9 cellular contexts compared by ENCODE assay signal in genomic region chr9:133742849-133743444, GRCh38. TPM values are rescaled to one million over a fixed set of nuclear protein-coding genes. Genes with fewer than 3 reads are reported as not detected.
DNase-seq lines count a peak whose midpoint lies in the region; ATAC-seq and TF ChIP-seq lines count a peak whose summit lies in the region.
"Had no signal": no experiment of that assay in that cellular context is flagged by ENCODE, and none has a peak within 500 bp of the region (broad histone marks: within the 10 kb centered on the region; RNA-seq: fewer than 3 reads in every experiment).

No MANE protein-coding gene starts in this region.

- H3K4me1 ChIP-seq in thyroid gland, result peaks cover 3 to 20% of the 10 kb centered on the region in 2 donors

- 20 to 29% methylated on average over 2 to 7 of the region's 8 CpGs for WGBS in thyroid gland, 2 donors

- TF ChIP-seq CTCF in omental fat pad (IDR thresholded peaks at IDR 0.05) (peak in 2 of 3 donors; percentile 69 to 92), thyroid gland (IDR thresholded peaks at IDR 0.05) (peak; percentile 90 to 99 (median 96))

- DNase-seq in SIG-M5 treated with dmso at 0.1 percent for 504 hours (lab: John Stamatoyannopoulos, UW; ENCODE audit: unreplicated experiment) (peak; percentile 68), SIG-M5 (lab: John Stamatoyannopoulos, UW) (no peak), MG63 (peak; percentile 58), SHP77 treated with DMSO at 0.1 percent for 48 hours (lab: John Stamatoyannopoulos, UW) (peak; percentile 53), foreskin melanocyte (peak; percentile 40), omental fat pad (ENCODE audit: low spot score) (peak; percentile 37), thyroid gland (peak; percentile 72 to 77)
- DNase-seq in activated T-helper 9 cell treated with anti-CD3 and anti-CD28 coated beads, Interleukin-2, amount 50 U/mL, for 16 hours (ENCODE audit: low read depth), result peak; percentile 64

- no peak overlapping the region for H3K27ac ChIP-seq in thyroid gland
- H3K27ac ChIP-seq: BLaER1 treated with 17β-estradiol and CSF1 and Interleukin-3, amounts not matched to agents 10 nM and 100 nM had no signal

- H3K9me3 ChIP-seq in MG63 (peaks cover 7% of the 10 kb centered on the region; the same call in 1 of the 2 replicates), thyroid gland (no peaks in the 10 kb centered on the region)

- H3K36me3 ChIP-seq in MG63 (no peaks in the 10 kb centered on the region), thyroid gland (no peaks in the 10 kb centered on the region)
- H3K36me3 ChIP-seq: BLaER1 treated with 17β-estradiol and CSF1 and Interleukin-3, amounts not matched to agents 10 nM and 100 nM had no signal

- H3K4me3 ChIP-seq in MG63 (no peak overlapping the region), thyroid gland (replicated peaks in 1 of 3) (no peak overlapping the region)
- H3K4me3 ChIP-seq: BLaER1 treated with 17β-estradiol and CSF1 and Interleukin-3, amounts not matched to agents 10 nM and 100 nM had no signal

- peaks cover 9% of the 10 kb centered on the region; the same call in 1 of the 2 replicates for H3K27me3 ChIP-seq in MG63
- no peaks in the 10 kb centered on the region for H3K27me3 ChIP-seq in thyroid gland

- peak; percentile 74 for ATAC-seq in omental fat pad (ENCODE audit: low FRiP score)

- intact Hi-C loops in thyroid gland (cut with DNase I), result no loop called here

- TF ChIP-seq POLR2A in thyroid gland (IDR thresholded peaks at IDR 0.05), result no peak

RNA-seq across cellular contexts. Expression of gene SARDH, which starts 4.8 kb away (rescaled TPM):
- 0.66 TPM in 1 of 2 replicates, not detected in the other for total RNA-seq in MG63 (2014; rRNA removed; shearing (Covaris generic); ENCODE audit: low replicate concordance)
- 1 to 10 TPM in 3 of 4 donors, under 1 TPM in 1; 0.56 to 6.9 (median 1.8) TPM for total RNA-seq in omental fat pad
- total RNA-seq in thyroid gland, result 1 to 10 TPM in 3 of 4 donors, not detected in 1; 2.2 to 6.2 (median 3.3) TPM
